Comparison of ENCODE assay signal across 16 cellular contexts in genomic region chrX:74804574-74804973, GRCh38.
A peak's percentile ranks its signal among the peaks of the same experiment; 100 is the strongest.
DNase-seq lines count a peak whose midpoint lies in the region; ATAC-seq and TF ChIP-seq lines count a peak whose summit lies in the region.
"Had no signal": no experiment of that assay in that cellular context is flagged by ENCODE, and none has a peak within 500 bp of the region (broad histone marks: within the 10 kb centered on the region; RNA-seq: fewer than 3 reads in every experiment).

No MANE protein-coding gene starts in this region.

- H3K9me3 ChIP-seq in heart left ventricle (no peaks in the 10 kb centered on the region), endodermal cell (ENCODE audit: control insufficient read depth, low read length) (peaks cover 25% of the 10 kb centered on the region)
- H3K9me3 ChIP-seq: A549, BE2C had no signal

- TF ChIP-seq CTCF in heart left ventricle (IDR thresholded peaks at IDR 0.05) (no peak), endodermal cell (conservative IDR thresholded peaks at IDR 0.05) (no peak)

- 54 to 76% (median 72%) methylated on average over 4 to 5 of the region's 5 CpGs for WGBS in heart left ventricle, 4 donors
- WGBS in endodermal cell (ENCODE audit: insufficient coverage in 1 of 2, insufficient read length in 1 of 2), 2 experiments = 72% methylated on average over 5 of the region's 5 CpGs; no CpG with 5 or more reads in 1 of the 2 experiments

- ATAC-seq in Right ventricle myocardium superior (ENCODE audit: poor library complexity) (no peak), heart left ventricle (no peak), GM18870 (IDR thresholded peaks at IDR 0.05; ENCODE audit: unreplicated experiment) (no peak), GM19452 (IDR thresholded peaks at IDR 0.05; ENCODE audit: unreplicated experiment) (no peak)
- ATAC-seq: A549, HCT116, K562 had no signal

- H3K36me3 Mint-ChIP-seq in endodermal cell (ENCODE audit: low read depth) = peaks cover 4% of the 10 kb centered on the region
- H3K36me3 Mint-ChIP-seq: CD4-positive, alpha-beta memory T cell had no signal

- no peaks in the 10 kb centered on the region for H3K27me3 Mint-ChIP-seq in endodermal cell (ENCODE audit: insufficient read depth)

- no peak overlapping the region for H3K27ac ChIP-seq in heart left ventricle
- no peak overlapping the region for H3K27ac ChIP-seq in endodermal cell (ENCODE audit: low read depth, low read length)
- H3K27ac ChIP-seq: A549, C4-2B, HL-60 had no signal

- no peak overlapping the region for H3K4me3 Mint-ChIP-seq in endodermal cell
- H3K4me3 Mint-ChIP-seq: CD4-positive, alpha-beta memory T cell had no signal

- H3K4me3 ChIP-seq in heart left ventricle = no peak overlapping the region
- peak overlapping the region; percentile 73 for H3K4me3 ChIP-seq in endodermal cell (ENCODE audit: low read length)
- H3K4me3 ChIP-seq: A549, K562 had no signal

- H3K4me1 Mint-ChIP-seq in endodermal cell = peaks cover 12% of the 10 kb centered on the region
- H3K4me1 Mint-ChIP-seq: CD4-positive, alpha-beta memory T cell had no signal

- TF ChIP-seq POLR2A in heart left ventricle (IDR thresholded peaks at IDR 0.05) = no peak

- no peaks in the 10 kb centered on the region for H3K4me1 ChIP-seq in heart left ventricle
- peaks cover 5% of the 10 kb centered on the region for H3K4me1 ChIP-seq in endodermal cell (ENCODE audit: control insufficient read depth, insufficient read depth, low read length)
- H3K4me1 ChIP-seq: A549, BE2C had no signal

- H3K27me3 ChIP-seq in heart left ventricle = peaks cover 0 to 4% (median 0%) of the 10 kb centered on the region in 9 donors
- H3K27me3 ChIP-seq in endodermal cell (ENCODE audit: control insufficient read depth, insufficient read depth, low read length, poor library complexity, severe bottlenecking) = no peaks in the 10 kb centered on the region
- H3K27me3 ChIP-seq: BE2C had no signal

- no peak overlapping the region for H3K27ac Mint-ChIP-seq in endodermal cell
- H3K27ac Mint-ChIP-seq: CD4-positive, alpha-beta memory T cell had no signal

- no peak overlapping the region for H3K9ac ChIP-seq in endodermal cell (ENCODE audit: extremely low read depth, low read length, poor library complexity, severe bottlenecking)

- peak; percentile 34 for DNase-seq in Right ventricle myocardium superior
- no peak for DNase-seq in heart left ventricle
- DNase-seq in NCI-H748 (lab: John Stamatoyannopoulos, UW; ENCODE audit: unreplicated experiment) = peak; percentile 73
- DNase-seq in endodermal cell = no peak
- no peak for DNase-seq in NCI-H2171 treated with DMSO at 0.1 percent for 48 hours (lab: John Stamatoyannopoulos, UW)
- DNase-seq: BE2C; CD4-positive, alpha-beta memory T cell; DND-41; GF-D8 had no signal

- H3K36me3 ChIP-seq in heart left ventricle = no peaks in the 10 kb centered on the region
- no peaks in the 10 kb centered on the region for H3K36me3 ChIP-seq in endodermal cell (ENCODE audit: control insufficient read depth, insufficient read depth, low read length)
- H3K36me3 ChIP-seq: BE2C had no signal

- intact Hi-C loops in Right ventricle myocardium superior (cut with DNase I) (no loop called here), heart left ventricle (cut with DNase I) (no loop called here)

- peaks cover 83% of the 10 kb centered on the region for H3K9me3 Mint-ChIP-seq in endodermal cell

Comparison
In these comparisons a context has a peak if more than half of its experiments do, and no peak if none do; other contexts are left out.
1. DNase-seq: peak in Right ventricle myocardium superior (single experiment) and NCI-H748 (single experiment); none in heart left ventricle (0 of 5), endodermal cell (single experiment) and NCI-H2171 treated with DMSO at 0.1 percent for 48 hours (single experiment).